9 cellular contexts compared by ENCODE assay signal in genomic region chr9:108057421-108058136, GRCh38.
DNase-seq lines count a peak whose midpoint lies in the region; ATAC-seq and TF ChIP-seq lines count a peak whose summit lies in the region.
"Had no signal": no experiment of that assay in that cellular context is flagged by ENCODE, and none has a peak within 500 bp of the region (broad histone marks: within the 10 kb centered on the region; RNA-seq: fewer than 3 reads in every experiment).

No MANE protein-coding gene starts in this region.

- in situ Hi-C loops in gastrocnemius medialis (cut with MboI; ENCODE audit: low sequenced_read_pairs in 4 of 4): loop anchor here in 1 of 4 donors (25.0 kb wide), 1 partner anchor 420 kb away; no protein-coding TSS in a partner anchor

- H3K9me3 ChIP-seq in gastroesophageal sphincter (no peaks in the 10 kb centered on the region), gastrocnemius medialis (no peaks in the 10 kb centered on the region)

- peak overlapping the region in 3 of 4 donors; percentile 48 to 65 (median 57) for H3K27ac ChIP-seq in gastroesophageal sphincter
- H3K27ac ChIP-seq in gastrocnemius medialis: peak overlapping the region; percentile 4 to 66 (median 56)

- TF ChIP-seq EP300 in gastroesophageal sphincter (IDR thresholded peaks at IDR 0.05): no peak

- H3K36me3 ChIP-seq in gastroesophageal sphincter (no peaks in the 10 kb centered on the region), gastrocnemius medialis (no peaks in the 10 kb centered on the region)

- intact Hi-C loops in gastrocnemius medialis (cut with DNase I; ENCODE audit: low total_unique reads): loop anchor here (5.0 to 10.0 kb wide), 2 partner anchors 305 to 507 kb away; no protein-coding TSS in a partner anchor

- H3K27me3 ChIP-seq in gastroesophageal sphincter: no peaks in the 10 kb centered on the region
- no peaks in the 10 kb centered on the region for H3K27me3 ChIP-seq in gastrocnemius medialis

- ATAC-seq in gastroesophageal sphincter (peak; percentile 86), gastrocnemius medialis (peak; percentile 81 to 91), GM19395 (IDR thresholded peaks at IDR 0.05; ENCODE audit: unreplicated experiment) (no peak), HG02759 (IDR thresholded peaks at IDR 0.05; ENCODE audit: unreplicated experiment) (no peak), GM21528 (IDR thresholded peaks at IDR 0.05; ENCODE audit: low FRiP score, unreplicated experiment) (no peak)
- ATAC-seq: GM12878 had no signal

- H3K4me3 ChIP-seq in gastroesophageal sphincter (no peak overlapping the region), gastrocnemius medialis (no peak overlapping the region)
- H3K4me3 ChIP-seq: GM12878 had no signal

- no peak for TF ChIP-seq POLR2A in gastroesophageal sphincter (IDR thresholded peaks at IDR 0.05)
- TF ChIP-seq POLR2A in gastrocnemius medialis (IDR thresholded peaks at IDR 0.05): no peak

- WGBS in gastroesophageal sphincter (ENCODE audit: low coverage in 1 of 2), 2 donors: 52 to 64% methylated on average over 7 of the region's 7 CpGs

- H3K4me1 ChIP-seq in gastroesophageal sphincter: peaks cover 9 to 40% (median 10%) of the 10 kb centered on the region in 3 donors
- peaks cover 38% of the 10 kb centered on the region in 2 donors for H3K4me1 ChIP-seq in gastrocnemius medialis

- TF ChIP-seq CTCF in gastroesophageal sphincter (IDR thresholded peaks at IDR 0.05): no peak
- no peak for TF ChIP-seq CTCF in gastrocnemius medialis (IDR thresholded peaks at IDR 0.05 in 4 of 5, conservative IDR thresholded peaks at IDR 0.05 in 1 of 5)

- DNase-seq in H4 (ENCODE audit: low spot score): peak; percentile 91
- peak; percentile 45 to 76 for DNase-seq in SW 1271 (lab: John Stamatoyannopoulos, UW)
- peak; percentile 19 to 69 for DNase-seq in gastrocnemius medialis
- no peak for DNase-seq in GOT3 (lab: John Stamatoyannopoulos, UW)

Comparison
In these comparisons a context has a peak if more than half of its experiments do, and no peak if none do; other contexts are left out.
1. ATAC-seq: peak in gastroesophageal sphincter (single experiment) and gastrocnemius medialis (2 of 2); none in GM19395 (single experiment), HG02759 (single experiment) and GM21528 (single experiment).